ENCODE assay signal across 29 cellular contexts in genomic region chr15:78925956-78926743, GRCh38. TPM values are rescaled to one million over a fixed set of nuclear protein-coding genes. Genes with fewer than 3 reads are reported as not detected.
DNase-seq lines count a peak whose midpoint lies in the region; ATAC-seq and TF ChIP-seq lines count a peak whose summit lies in the region.
"Had no signal": no experiment of that assay in that cellular context is flagged by ENCODE, and none has a peak within 500 bp of the region (broad histone marks: within the 10 kb centered on the region; RNA-seq: fewer than 3 reads in every experiment).

No MANE protein-coding gene starts in this region.

- H3K4me1 ChIP-seq in OCI-LY7 (ENCODE audit: insufficient read depth, low read length, poor library complexity, severe bottlenecking), result no peaks in the 10 kb centered on the region
- H3K4me1 ChIP-seq in endodermal cell (ENCODE audit: control insufficient read depth, insufficient read depth, low read length), result no peaks in the 10 kb centered on the region
- H3K4me1 ChIP-seq: HAP-1, pancreas had no signal

- no peaks in the 10 kb centered on the region for H3K27me3 Mint-ChIP-seq in endodermal cell (ENCODE audit: insufficient read depth)
- no peaks in the 10 kb centered on the region for H3K27me3 Mint-ChIP-seq in stimulated activated memory B cell treated with anti-CD40 and anti-IgM and Interleukin-4, amounts not matched to agents 10 μg/mL and 1 μg/mL and 100 μg/mL, for 72 hours
- H3K27me3 Mint-ChIP-seq: CD8-positive, alpha-beta memory T cell; stimulated activated naive CD8-positive, alpha-beta T cell treated with anti-CD3 and anti-CD28 coated beads, Interleukin-15, Interleukin-2, amounts not matched to agents 100 ng/mL and 50 ng/mL, for 24 hours had no signal

- ATAC-seq in stimulated activated memory B cell treated with anti-CD40 and anti-IgM and Interleukin-4, amounts not matched to agents 10 μg/mL and 1 μg/mL and 100 μg/mL, for 72 hours, result no peak
- ATAC-seq in HG03097 (IDR thresholded peaks at IDR 0.05; ENCODE audit: low FRiP score, unreplicated experiment), result no peak
- no peak for ATAC-seq in HG02938 (IDR thresholded peaks at IDR 0.05; ENCODE audit: unreplicated experiment)
- ATAC-seq: gastrocnemius medialis had no signal

- H3K9me3 ChIP-seq in OCI-LY7 (ENCODE audit: low read length), result no peaks in the 10 kb centered on the region
- H3K9me3 ChIP-seq in endodermal cell (ENCODE audit: control insufficient read depth, low read length), result no peaks in the 10 kb centered on the region
- H3K9me3 ChIP-seq: gastrocnemius medialis, HAP-1, MG63, pancreas, tibial artery had no signal

- no TSS peak for BruUV-seq in OCI-LY7 (replicated peaks; lab: Mats Ljungman, UMichigan)

- H3K4me2 ChIP-seq in OCI-LY7 (ENCODE audit: low read length), result no peak overlapping the region

- no peaks in the 10 kb centered on the region for H4K20me1 ChIP-seq in OCI-LY7 (ENCODE audit: insufficient read depth, low read length)

- H3K4me3 ChIP-seq in OCI-LY7 (ENCODE audit: low read depth, low read length, poor library complexity, severe bottlenecking), result no peak overlapping the region
- H3K4me3 ChIP-seq in endodermal cell (ENCODE audit: low read length), result no peak overlapping the region
- H3K4me3 ChIP-seq: coronary artery, gastrocnemius medialis, HAP-1, MG63, pancreas, tibial artery had no signal

- H3K9ac ChIP-seq in endodermal cell (ENCODE audit: extremely low read depth, low read length, poor library complexity, severe bottlenecking), result no peak overlapping the region

- CTCF ChIA-PET in OCI-LY7 (lab: Charles Lee; ENCODE audit: unreplicated experiment), result no interaction called here

- H3K27ac ChIP-seq in OCI-LY7 (ENCODE audit: low read depth, low read length, poor library complexity, severe bottlenecking) (no peak overlapping the region), endodermal cell (ENCODE audit: low read depth, low read length) (no peak overlapping the region)
- H3K27ac ChIP-seq: 22Rv1, coronary artery, gastrocnemius medialis, pancreas, tibial artery had no signal

- 0 out of 2 replicates have a peak, but pooled peaks have one; percentile 11 for TF ChIP-seq CTCF in OCI-LY7 (conservative IDR thresholded peaks at IDR 0.05; ENCODE audit: low read length)
- TF ChIP-seq CTCF in endodermal cell (conservative IDR thresholded peaks at IDR 0.05), result peak; percentile 44

- POLR2A ChIA-PET in OCI-LY7 (lab: Charles Lee), result interaction anchor here (0.6 kb wide), 1 partner anchor 1140 kb away, joined by 3 read pairs; no protein-coding TSS in a partner anchor

- 89 to 92% methylated on average over 4 to 5 of the region's 5 CpGs for WGBS in endodermal cell (ENCODE audit: insufficient coverage in 1 of 2, insufficient read length in 1 of 2), 2 experiments

- H3K27me3 ChIP-seq in endodermal cell (ENCODE audit: control insufficient read depth, insufficient read depth, low read length, poor library complexity, severe bottlenecking), result no peaks in the 10 kb centered on the region
- H3K27me3 ChIP-seq: gastrocnemius medialis, MG63, pancreas, tibial artery had no signal

- no peaks in the 10 kb centered on the region for H3K79me2 ChIP-seq in OCI-LY7 (ENCODE audit: insufficient read depth, low read depth, low read length)

- H3K27ac Mint-ChIP-seq in endodermal cell, result no peak overlapping the region
- H3K27ac Mint-ChIP-seq in stimulated activated memory B cell treated with anti-CD40 and anti-IgM and Interleukin-4, amounts not matched to agents 10 μg/mL and 1 μg/mL and 100 μg/mL, for 72 hours, result peak overlapping the region; percentile 53
- H3K27ac Mint-ChIP-seq: natural killer cell; stimulated activated naive CD8-positive, alpha-beta T cell treated with anti-CD3 and anti-CD28 coated beads, Interleukin-15, Interleukin-2, amounts not matched to agents 100 ng/mL and 50 ng/mL, for 24 hours had no signal

- intact Hi-C loops in OCI-LY7 (cut with micrococcal nuclease; ENCODE audit: unreplicated experiment), result no loop called here

- H3K36me3 Mint-ChIP-seq in endodermal cell (ENCODE audit: low read depth), result peaks cover 50% of the 10 kb centered on the region
- peaks cover 75% of the 10 kb centered on the region for H3K36me3 Mint-ChIP-seq in stimulated activated memory B cell treated with anti-CD40 and anti-IgM and Interleukin-4, amounts not matched to agents 10 μg/mL and 1 μg/mL and 100 μg/mL, for 72 hours
- H3K36me3 Mint-ChIP-seq: natural killer cell had no signal

- peak; percentile 19 for DNase-seq in DMS53 (lab: John Stamatoyannopoulos, UW)
- DNase-seq in DMS53 treated with DMSO at 0.1 percent for 48 hours (lab: John Stamatoyannopoulos, UW; ENCODE audit: unreplicated experiment), result no peak
- no peak for DNase-seq in OCI-LY7 (ENCODE audit: low spot score)
- DNase-seq in endodermal cell, result peak; percentile 62
- no peak for DNase-seq in DMS153 (lab: John Stamatoyannopoulos, UW)
- DNase-seq: activated CD4-positive, alpha-beta T cell treated with anti-CD3 and anti-CD28 coated beads for 1 hour; activated naive CD4-positive, alpha-beta T cell treated with anti-CD3 and anti-CD28 coated beads for 36 hours; amniotic stem cell; CD8-positive, alpha-beta memory T cell; DMS79; gastrocnemius medialis; hippocampal formation; MG63; natural killer cell; NCI-H2029 treated with DMSO at 0.1 percent for 48 hours; NCI-H226; NCI-H748 treated with DMSO at 0.1 percent for 48 hours; right cardiac atrium; SIG-M5; stimulated activated CD4-positive, alpha-beta T cell treated with anti-CD3 and anti-CD28 coated beads, Interleukin-4, amount 100 ng/mL, for 24 hours; tibial artery had no signal

- H3K36me3 ChIP-seq in OCI-LY7 (ENCODE audit: insufficient read depth, low read length) (peaks cover 23% of the 10 kb centered on the region; the same call in 1 of the 2 replicates), endodermal cell (ENCODE audit: control insufficient read depth, insufficient read depth, low read length) (peaks cover 45% of the 10 kb centered on the region)

- no peak overlapping the region for H2AFZ ChIP-seq in OCI-LY7 (ENCODE audit: low read length)

- no peaks in the 10 kb centered on the region for H3K9me2 ChIP-seq in OCI-LY7 (ENCODE audit: insufficient read depth, low read length)

- H3K4me1 Mint-ChIP-seq in endodermal cell, result no peaks in the 10 kb centered on the region
- H3K4me1 Mint-ChIP-seq in stimulated activated memory B cell treated with anti-CD40 and anti-IgM and Interleukin-4, amounts not matched to agents 10 μg/mL and 1 μg/mL and 100 μg/mL, for 72 hours, result peaks cover 69% of the 10 kb centered on the region
- H3K4me1 Mint-ChIP-seq: CD8-positive, alpha-beta memory T cell; natural killer cell had no signal

- H3K9me3 Mint-ChIP-seq in endodermal cell, result no peaks in the 10 kb centered on the region
- H3K9me3 Mint-ChIP-seq in stimulated activated memory B cell treated with anti-CD40 and anti-IgM and Interleukin-4, amounts not matched to agents 10 μg/mL and 1 μg/mL and 100 μg/mL, for 72 hours, result no peaks in the 10 kb centered on the region
- H3K9me3 Mint-ChIP-seq: activated naive CD4-positive, alpha-beta T cell treated with anti-CD3 and anti-CD28 coated beads for 36 hours; CD8-positive, alpha-beta memory T cell; natural killer cell; stimulated activated naive CD8-positive, alpha-beta T cell treated with anti-CD3 and anti-CD28 coated beads, Interleukin-15, Interleukin-2, amounts not matched to agents 100 ng/mL and 50 ng/mL, for 24 hours had no signal

- H3K4me3 Mint-ChIP-seq in endodermal cell, result no peak overlapping the region
- no peak overlapping the region for H3K4me3 Mint-ChIP-seq in stimulated activated memory B cell treated with anti-CD40 and anti-IgM and Interleukin-4, amounts not matched to agents 10 μg/mL and 1 μg/mL and 100 μg/mL, for 72 hours
- H3K4me3 Mint-ChIP-seq: activated naive CD4-positive, alpha-beta T cell treated with anti-CD3 and anti-CD28 coated beads for 36 hours; CD8-positive, alpha-beta memory T cell; natural killer cell; stimulated activated naive CD8-positive, alpha-beta T cell treated with anti-CD3 and anti-CD28 coated beads, Interleukin-15, Interleukin-2, amounts not matched to agents 100 ng/mL and 50 ng/mL, for 24 hours had no signal

RNA-seq across cellular contexts. Expression of gene CTSH, which starts 18.7 kb away (rescaled TPM):
- 26.9 and 27.4 TPM in 2 replicates for total RNA-seq in OCI-LY7 (2014; rRNA removed; shearing (Covaris generic))
- total RNA-seq in OCI-LY7 (2022) (21.1 and 21.5 TPM in 2 replicates), endodermal cell (100 to 1,000 TPM in 1 of 2 donors, 10 to 100 TPM in 1; 61.9 to 101 TPM)
- polyA plus RNA-seq in endodermal cell (2013, experiment 1 of 2), result 24.6 TPM
- 21.8 TPM for polyA plus RNA-seq in endodermal cell (2013, experiment 2 of 2)

RNA-seq across cellular contexts. Expression of gene MORF4L1, which starts 53.5 kb away (rescaled TPM):
- 152 and 276 TPM in 2 replicates for total RNA-seq in OCI-LY7 (2014; rRNA removed; shearing (Covaris generic))
- total RNA-seq in OCI-LY7 (2022), result 284 and 286 TPM in 2 replicates
- 100 to 1,000 TPM; 457 to 505 TPM for total RNA-seq in endodermal cell
- 438 TPM for polyA plus RNA-seq in endodermal cell (2013, experiment 1 of 2)
- 420 TPM for polyA plus RNA-seq in endodermal cell (2013, experiment 2 of 2)

Comparison
In these comparisons a context has a peak if more than half of its experiments do, and no peak if none do; other contexts are left out.
1. DNase-seq: peak in DMS53 (single experiment) and endodermal cell (single experiment); none in DMS53 treated with DMSO at 0.1 percent for 48 hours (single experiment), OCI-LY7 (single experiment) and DMS153 (single experiment).